Comparison of ENCODE assay signal across 14 cellular contexts in the genomic region with DNA sequence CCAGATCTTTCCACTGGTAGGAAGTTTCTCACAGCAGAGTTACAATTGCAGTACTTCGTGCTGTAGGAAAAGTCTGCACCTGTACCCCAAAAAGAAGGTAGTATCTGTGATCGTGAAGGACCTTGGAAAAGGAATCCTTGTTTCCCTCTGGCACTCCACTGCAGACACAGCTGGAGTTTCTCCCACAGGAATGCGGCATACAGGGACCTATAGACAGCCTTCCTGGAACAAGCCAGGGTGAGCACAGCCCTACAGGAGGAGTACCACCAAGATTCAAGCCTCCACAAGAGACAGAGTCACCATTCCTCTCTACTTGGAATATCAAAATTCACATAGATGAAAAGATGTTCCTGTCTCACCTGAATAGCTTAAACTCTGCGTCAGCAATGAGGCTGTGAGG.
"Had no signal": no experiment of that assay in that cellular context is flagged by ENCODE, and none has a peak within 500 bp of the region (broad histone marks: within the 10 kb centered on the region; RNA-seq: fewer than 3 reads in every experiment).

No MANE protein-coding gene starts in this region.

- H3K9me3 ChIP-seq: SJSA1 had no signal

- H3K27ac ChIP-seq: SJSA1, SK-N-MC had no signal

- H3K4me1 ChIP-seq: SJSA1 had no signal

- DNase-seq: KBM-7, MV-4-11, NCI-H1048, NCI-H1436 treated with DMSO at 0.1 percent for 48 hours, NCI-H187 treated with DMSO at 0.1 percent for 48 hours, NCI-H2029 treated with DMSO at 0.1 percent for 48 hours, NCI-H2227 treated with DMSO at 0.1 percent for 48 hours, NCI-H510A, NCI-H524 treated with DMSO at 0.1 percent for 48 hours, NCI-H774, Right ventricle myocardium superior, SIG-M5 had no signal

- H3K4me3 ChIP-seq: SJSA1, SK-N-MC had no signal

- H3K36me3 ChIP-seq: SJSA1 had no signal

- H3K27me3 ChIP-seq: SJSA1 had no signal
